Comparison of ENCODE assay signal across 8 cellular contexts in genomic region chr7:151247611-151248176, GRCh38. TPM values are rescaled to one million over a fixed set of nuclear protein-coding genes. Genes with fewer than 3 reads are reported as not detected.
DNase-seq lines count a peak whose midpoint lies in the region; ATAC-seq and TF ChIP-seq lines count a peak whose summit lies in the region.

No MANE protein-coding gene starts in this region.

- peak overlapping the region; percentile 99 for H3K27ac ChIP-seq in SJCRH30
- peak overlapping the region; percentile 100 for H3K27ac ChIP-seq in psoas muscle

- 6 to 7% (median 6%) methylated on average over 15 of the region's 15 CpGs for WGBS in psoas muscle, 3 donors

- TF ChIP-seq CTCF in fibroblast of villous mesenchyme (IDR thresholded peaks at IDR 0.05; ENCODE audit: insufficient read depth, low read depth, low read length) (no peak), psoas muscle (IDR thresholded peaks at IDR 0.05) (no peak)

- intact Hi-C loops in psoas muscle (cut with DNase I), result no loop called here

- peaks cover 34% of the 10 kb centered on the region for H3K4me1 ChIP-seq in SJCRH30
- H3K4me1 ChIP-seq in psoas muscle, result peaks cover 56% of the 10 kb centered on the region

- H3K27me3 ChIP-seq in SJCRH30 (no peaks in the 10 kb centered on the region), psoas muscle (ENCODE audit: insufficient read depth in 3 of 3, low read length in 2 of 3) (no peaks in the 10 kb centered on the region)

- H3K9me3 ChIP-seq in SJCRH30 (replicated peaks), result no peaks in the 10 kb centered on the region
- H3K9me3 ChIP-seq in psoas muscle, result no peaks in the 10 kb centered on the region

- peaks cover 18% of the 10 kb centered on the region for H3K36me3 ChIP-seq in SJCRH30
- peaks cover 0 to 13% of the 10 kb centered on the region in 2 donors for H3K36me3 ChIP-seq in psoas muscle (ENCODE audit: insufficient read depth in 1 of 2, low read depth in 1 of 2)

- H3K4me3 ChIP-seq in SJCRH30 (peak overlapping the region; percentile 86), fibroblast of villous mesenchyme (ENCODE audit: low read depth, low read length) (peak overlapping the region; percentile 79), psoas muscle (peak overlapping the region; percentile 88)

- peak; percentile 29 for DNase-seq in DMS53 treated with DMSO at 0.1 percent for 48 hours (lab: John Stamatoyannopoulos, UW; ENCODE audit: unreplicated experiment)
- DNase-seq in SJCRH30, result peak in 1 of 2 experiments; percentile 80
- DNase-seq in fibroblast of villous mesenchyme (ENCODE audit: low read depth), result no peak
- DNase-seq in psoas muscle, result peak in 1 of 2 donors; percentile 70
- DNase-seq in NOMO-1 treated with DMSO at 0.1 percent for 48 hours (lab: John Stamatoyannopoulos, UW; ENCODE audit: unreplicated experiment), result no peak
- DNase-seq in NCI-H2029 treated with DMSO at 0.1 percent for 48 hours (lab: John Stamatoyannopoulos, UW), result no peak

- ATAC-seq in psoas muscle (peak; percentile 39 to 57 (median 47)), HG02840 (IDR thresholded peaks at IDR 0.05; ENCODE audit: low FRiP score, unreplicated experiment) (no peak)
- no peak for ATAC-seq in activated CD4-positive, CD25-positive, alpha-beta regulatory T cell treated with anti-CD3 and anti-CD28 coated beads, Interleukin-2, amount 50 U/mL, for 24 hours

RNA-seq across cellular contexts. Expression of gene SMARCD3, which starts 0.8 kb away (rescaled TPM):
- 91.8 and 106 TPM in 2 replicates for total RNA-seq in SJCRH30 (2014; rRNA removed; shearing (Covaris generic))
- 32.0 and 49.3 TPM in 2 replicates for total RNA-seq in fibroblast of villous mesenchyme
- total RNA-seq in psoas muscle, result 100 to 1,000 TPM in 3 of 4 donors, 10 to 100 TPM in 1; 92.5 to 138 (median 108) TPM
- 10 to 100 TPM; 38.3 to 75.8 (median 58.5) TPM for polyA plus RNA-seq in psoas muscle

RNA-seq across cellular contexts. Expression of gene CHPF2, which starts 15.4 kb away (rescaled TPM):
- 27.7 and 28.2 TPM in 2 replicates for total RNA-seq in SJCRH30 (2014; rRNA removed; shearing (Covaris generic))
- total RNA-seq in fibroblast of villous mesenchyme, result 80.9 and 90.7 TPM in 2 replicates
- 10 to 100 TPM in 3 of 4 donors, 1 to 10 TPM in 1; 8.8 to 19.8 (median 11.4) TPM for total RNA-seq in psoas muscle
- polyA plus RNA-seq in psoas muscle, result 10 to 100 TPM in 1 of 3 donors, 1 to 10 TPM in 2; 5.3 to 19.2 (median 8.0) TPM

RNA-seq across cellular contexts. Expression of gene ABCF2, which starts 20.7 kb away (rescaled TPM):
- total RNA-seq in SJCRH30 (2014; rRNA removed; shearing (Covaris generic)), result 77.6 and 77.7 TPM in 2 replicates
- total RNA-seq in fibroblast of villous mesenchyme, result 47.7 and 70.0 TPM in 2 replicates
- 10 to 100 TPM; 35.7 to 66.7 (median 57.5) TPM for total RNA-seq in psoas muscle
- 10 to 100 TPM; 49.8 to 94.0 (median 66.3) TPM for polyA plus RNA-seq in psoas muscle

RNA-seq across cellular contexts. Expression of gene H2BK1, which starts 37.4 kb away (rescaled TPM):
- not detected in 2 replicates for total RNA-seq in SJCRH30 (2014; rRNA removed; shearing (Covaris generic))
- total RNA-seq in fibroblast of villous mesenchyme (not detected in 2 replicates), psoas muscle (under 1 TPM in 1 of 4 donors, not detected in 3; 0.83 TPM)
- not detected for polyA plus RNA-seq in psoas muscle

Comparison
In these comparisons a context has a peak if more than half of its experiments do, and no peak if none do; other contexts are left out.
1. ATAC-seq: peak in psoas muscle (4 of 4); none in HG02840 (single experiment) and activated CD4-positive, CD25-positive, alpha-beta regulatory T cell treated with anti-CD3 and anti-CD28 coated beads, Interleukin-2, amount 50 U/mL, for 24 hours (0 of 2).
2. Peak in every context shown above with its lines, with median percentiles within 50 percentile points of each other: H3K4me3 ChIP-seq.